23 cellular contexts compared by ENCODE assay signal in genomic region chr3:158781859-158782258, GRCh38. TPM values are rescaled to one million over a fixed set of nuclear protein-coding genes. Genes with fewer than 3 reads are reported as not detected.
"Had no signal": no experiment of that assay in that cellular context is flagged by ENCODE, and none has a peak within 500 bp of the region (broad histone marks: within the 10 kb centered on the region; RNA-seq: fewer than 3 reads in every experiment).

No MANE protein-coding gene starts in this region.

- H3K27me3 ChIP-seq: brain microvascular endothelial cell, cardiac muscle cell, MG63 had no signal

- DNase-seq: activated CD4-positive, alpha-beta memory T cell treated with anti-CD3 and anti-CD28 coated beads for 36 hours; activated CD4-positive, alpha-beta T cell treated with anti-CD3 and anti-CD28 coated beads, Interleukin-2, amount 10 ng/mL, durations not matched to agents 24 days and 14 days; activated CD4-positive, CD25-positive, alpha-beta regulatory T cell treated with anti-CD3 and anti-CD28 coated beads, Interleukin-2, amount 50 U/mL, for 72 hours; activated CD8-positive, alpha-beta memory T cell treated with anti-CD3 and anti-CD28 coated beads for 24 hours; activated gamma-delta T cell treated with Interleukin-2 at 50 U/mL for 16 hours; activated naive CD4-positive, alpha-beta T cell treated with anti-CD3 and anti-CD28 coated beads, Interleukin-2, amount 10 ng/mL, durations not matched to agents 7 days and 5 days; activated naive CD8-positive, alpha-beta T cell treated with anti-CD3 and anti-CD28 coated beads for 36 hours; activated T-cell treated with anti-CD3 and anti-CD28 coated beads, Interleukin-2, amount 50 U/mL, for 72 hours; brain microvascular endothelial cell; MG63; MV-4-11; NCI-H1092 treated with DMSO at 0.1 percent for 48 hours; NCI-H1436; NCI-H1694 treated with DMSO at 0.1 percent for 48 hours; NCI-H2029 treated with DMSO at 0.1 percent for 48 hours; NCI-H345; NCI-H510A treated with DMSO at 0.1 percent for 48 hours; SIG-M5; T-helper 17 cell; T-helper 9 cell had no signal

- H3K4me3 ChIP-seq: cardiac muscle cell, MG63 had no signal

- ATAC-seq: activated T-cell treated with anti-CD3 and anti-CD28 coated beads, Interleukin-2, amount 50 U/mL, for 72 hours; T-helper 17 cell; WTC11 had no signal

- H3K4me2 ChIP-seq: KMS-11 had no signal

- H3K36me3 ChIP-seq: brain microvascular endothelial cell, cardiac muscle cell had no signal

- H3K9ac ChIP-seq: KMS-11 had no signal

- H3K27ac ChIP-seq: brain microvascular endothelial cell, cardiac muscle cell, KMS-11 had no signal

RNA-seq across cellular contexts. Expression of gene RARRES1, which starts 49.6 kb away (rescaled TPM):
- total RNA-seq: activated CD4-positive, alpha-beta memory T cell treated with anti-CD3 and anti-CD28 coated beads for 36 hours; activated CD4-positive, alpha-beta T cell treated with anti-CD3 and anti-CD28 coated beads, Interleukin-2, amount 10 ng/mL, durations not matched to agents 24 days and 14 days; activated naive CD8-positive, alpha-beta T cell treated with anti-CD3 and anti-CD28 coated beads for 36 hours; T-helper 17 cell had no signal
